Comparison of ENCODE assay signal across 8 cellular contexts in genomic region chr16:86508947-86509758, GRCh38. TPM values are rescaled to one million over a fixed set of nuclear protein-coding genes. Genes with fewer than 3 reads are reported as not detected.
A peak's percentile ranks its signal among the peaks of the same experiment; 100 is the strongest.
DNase-seq lines count a peak whose midpoint lies in the region; ATAC-seq, FAIRE-seq and TF ChIP-seq lines count a peak whose summit lies in the region.

No MANE protein-coding gene starts in this region.

- POLR2A ChIA-PET in A549 (lab: Yijun Ruan, JAX): no interaction called here
- POLR2A ChIA-PET in activated B cell treated with CpG ODN at 0.5 μM for 24 hours (lab: Charles Lee): no interaction called here

- peaks cover 0 to 16% of the 10 kb centered on the region in 2 donors for H3K36me3 ChIP-seq in gastroesophageal sphincter

- TF ChIP-seq CTCF in A549 (IDR thresholded peaks at IDR 0.05) (no peak), activated B cell treated with CpG ODN at 0.5 μM for 24 hours (IDR thresholded peaks at IDR 0.05) (no peak), gastroesophageal sphincter (IDR thresholded peaks at IDR 0.05) (peak in 1 of 4 experiments; percentile 14)

- H3K4me1 Mint-ChIP-seq in activated B cell treated with CpG ODN at 0.5 μM for 24 hours: peaks cover 29% of the 10 kb centered on the region

- no peaks in the 10 kb centered on the region for H3K9me3 ChIP-seq in A549
- H3K9me3 ChIP-seq in gastroesophageal sphincter: no peaks in the 10 kb centered on the region

- no peaks in the 10 kb centered on the region for H3K36me3 Mint-ChIP-seq in activated B cell treated with CpG ODN at 0.5 μM for 24 hours (ENCODE audit: low read depth)

- peak overlapping the region; percentile 46 for H3K4me3 ChIP-seq in A549
- H3K4me3 ChIP-seq in gastroesophageal sphincter: peak overlapping the region; percentile 46 to 89

- intact Hi-C loops in activated B cell treated with CpG ODN at 0.5 μM for 24 hours (cut with micrococcal nuclease): loop anchor here (2.0 to 5.0 kb wide), 2 partner anchors 14 to 597 kb away; no protein-coding TSS in a partner anchor
- intact Hi-C loops in posterior vena cava (cut with DNase I): loop anchor here in 1 of 2 donors (5.0 kb wide), 1 partner anchor 77 kb away; no protein-coding TSS in a partner anchor

- peaks cover 51% of the 10 kb centered on the region for H3K27me3 ChIP-seq in gastroesophageal sphincter

- TF ChIP-seq RAD21 in A549 (conservative IDR thresholded peaks at IDR 0.05 in 1 of 2, IDR thresholded peaks at IDR 0.05 in 1 of 2): no peak

- CTCF ChIA-PET in A549 (lab: Yijun Ruan, JAX): interaction anchor here (1.4 to 2.1 kb wide), 3 partner anchors 8 to 688 kb away, joined by 3 to 16 read pairs (median 6); no protein-coding TSS in a partner anchor
- CTCF ChIA-PET in activated B cell treated with CpG ODN at 0.5 μM for 24 hours (lab: Charles Lee): no interaction called here

- FAIRE-seq in A549 (lab: Jason Lieb, UNC): no peak

- H3K4me3 Mint-ChIP-seq in activated B cell treated with CpG ODN at 0.5 μM for 24 hours: peak overlapping the region; percentile 82

- peak overlapping the region; percentile 41 for H3K27ac Mint-ChIP-seq in activated B cell treated with CpG ODN at 0.5 μM for 24 hours

- TF ChIP-seq POLR2A in A549 (IDR thresholded peaks at IDR 0.05; ENCODE audit: low read length) (no peak), gastroesophageal sphincter (IDR thresholded peaks at IDR 0.05) (peak; percentile 62 to 72)

- H3K9me3 Mint-ChIP-seq in activated B cell treated with CpG ODN at 0.5 μM for 24 hours: no peaks in the 10 kb centered on the region

- ATAC-seq in A549 (peak in 1 of 2 experiments; percentile 40; a peak in 3 of 6 replicates), activated B cell treated with CpG ODN at 0.5 μM for 24 hours (ENCODE audit: low read depth) (peak; percentile 57), gastroesophageal sphincter (peak; percentile 36)

- WGBS in A549 (ENCODE audit: missing lambda C conversion rate): 2% methylated on average over 17 of the region's 79 CpGs
- WGBS in gastroesophageal sphincter (ENCODE audit: low coverage in 1 of 2), 2 donors: 0% methylated on average over 4 to 15 of the region's 79 CpGs

- H3K4me1 ChIP-seq in A549 (peaks cover 19% of the 10 kb centered on the region), gastroesophageal sphincter (peaks cover 0 to 51% (median 5%) of the 10 kb centered on the region in 3 donors)

- DNase-seq in A549 (ENCODE audit: low read depth in 1 of 2, low spot score in 1 of 2) (peak in 1 of 2 experiments; percentile 41), GOT3 (lab: John Stamatoyannopoulos, UW) (peak; percentile 70), activated B cell treated with CpG ODN at 0.5 μM for 24 hours (peak; percentile 46), posterior vena cava (ENCODE audit: low spot score) (peak; percentile 88), SHP77 (lab: John Stamatoyannopoulos, UW) (no peak), NCI-H524 (lab: John Stamatoyannopoulos, UW) (no peak), C1 segment of cervical spinal cord (lab: John Stamatoyannopoulos, UW) (no peak)

- TF ChIP-seq EP300 in A549 (IDR thresholded peaks at IDR 0.05) (no peak), gastroesophageal sphincter (IDR thresholded peaks at IDR 0.05) (peak; percentile 19)

- peaks cover 57% of the 10 kb centered on the region for H3K27me3 Mint-ChIP-seq in activated B cell treated with CpG ODN at 0.5 μM for 24 hours

- H3K4me2 ChIP-seq in A549: peak overlapping the region; percentile 94

- H3K27ac ChIP-seq in A549: no peak overlapping the region; a peak in 1 of 6 replicates
- H3K27ac ChIP-seq in gastroesophageal sphincter: peak overlapping the region; percentile 94 to 99 (median 98)

TF ChIP-seq in A549, 52 proteins besides CTCF, POLR2A, EP300 and RAD21:
- no peak for TF ChIP-seq KDM5A (IDR thresholded peaks at IDR 0.05)
- no peak for TF ChIP-seq E2F6 (IDR thresholded peaks at IDR 0.05; ENCODE audit: borderline replicate concordance, low read depth)
- no peak for TF ChIP-seq ESRRA (IDR thresholded peaks at IDR 0.05; ENCODE audit: borderline replicate concordance, low read length)
- no peak for TF ChIP-seq NPAS2 (CRISPR knock-in tag; IDR thresholded peaks at IDR 0.05; ENCODE audit: borderline replicate concordance)
- no peak for TF ChIP-seq FOXS1 (CRISPR knock-in tag; IDR thresholded peaks at IDR 0.05)
- TF ChIP-seq EHF (CRISPR knock-in tag; IDR thresholded peaks at IDR 0.05): no peak
- no peak for TF ChIP-seq REST (IDR thresholded peaks at IDR 0.05)
- TF ChIP-seq HEYL (CRISPR knock-in tag; IDR thresholded peaks at IDR 0.05): no peak
- no peak for TF ChIP-seq BCL3 (IDR thresholded peaks at IDR 0.05)

RNA-seq across cellular contexts. Expression of gene FOXF1, which starts 1.2 kb away (rescaled TPM):
- not detected in 2 replicates for polyA plus RNA-seq in A549 (2011; rRNA removed)
- polyA plus RNA-seq in A549 (2012; cell fraction: cytosol; rRNA removed): not detected in 2 replicates
- not detected in 2 replicates for polyA plus RNA-seq in A549 (2012; cell fraction: nucleus; rRNA removed)
- not detected in 3 replicates for polyA plus RNA-seq in A549 (2017; fragmentation: RNase III; extraction: RNeasy Plus Mini Kit Qiagen cat#74134 plus additional on column Dnase treatment)
- not detected in 2 replicates for polyA minus RNA-seq in A549 (2011; rRNA and poly(A)+ RNA removed)
- not detected in 2 replicates for total RNA-seq in activated B cell treated with CpG ODN at 0.5 μM for 24 hours
- total RNA-seq in gastroesophageal sphincter: 10 to 100 TPM; 39.7 to 81.1 (median 59.3) TPM
- total RNA-seq in posterior vena cava: 1 to 10 TPM; 2.5 to 4.3 TPM

RNA-seq across cellular contexts. Expression of gene MTHFSD, which starts 45.9 kb away (rescaled TPM):
- polyA plus RNA-seq in A549 (2011; rRNA removed) (14.9 and 16.9 TPM in 2 replicates), A549 (2017; fragmentation: RNase III; extraction: RNeasy Plus Mini Kit Qiagen cat#74134 plus additional on column Dnase treatment) (12.8 to 13.1 TPM (median 12.9 TPM) in 3 replicates)
- 8.6 and 10.3 TPM in 2 replicates for polyA plus RNA-seq in A549 (2012; cell fraction: cytosol; rRNA removed)
- 27.4 and 28.9 TPM in 2 replicates for polyA plus RNA-seq in A549 (2012; cell fraction: nucleus; rRNA removed)
- 29.8 and 32.2 TPM in 2 replicates for polyA minus RNA-seq in A549 (2011; rRNA and poly(A)+ RNA removed)
- total RNA-seq in activated B cell treated with CpG ODN at 0.5 μM for 24 hours (27.9 and 35.0 TPM in 2 replicates), gastroesophageal sphincter (10 to 100 TPM; 12.5 to 26.6 (median 19.3) TPM), posterior vena cava (10 to 100 TPM; 11.8 to 14.1 TPM)

RNA-seq across cellular contexts. Expression of gene FOXC2, which starts 57.5 kb away (rescaled TPM):
- polyA plus RNA-seq in A549 (2011; rRNA removed): 0.06 and 0.09 TPM in 2 replicates
- polyA plus RNA-seq in A549 (2012; cell fraction: cytosol; rRNA removed): 0.32 and 0.36 TPM in 2 replicates
- polyA plus RNA-seq in A549 (2012; cell fraction: nucleus; rRNA removed): 0.54 and 0.61 TPM in 2 replicates
- 0.28 to 0.46 TPM (median 0.42 TPM) in 3 replicates for polyA plus RNA-seq in A549 (2017; fragmentation: RNase III; extraction: RNeasy Plus Mini Kit Qiagen cat#74134 plus additional on column Dnase treatment)
- 0.08 and 0.19 TPM in 2 replicates for polyA minus RNA-seq in A549 (2011; rRNA and poly(A)+ RNA removed)
- not detected in 2 replicates for total RNA-seq in activated B cell treated with CpG ODN at 0.5 μM for 24 hours
- 1 to 10 TPM in 1 of 4 donors, under 1 TPM in 3; 0.40 to 1.5 (median 0.50) TPM for total RNA-seq in gastroesophageal sphincter
- 10 to 100 TPM; 11.9 to 12.2 TPM for total RNA-seq in posterior vena cava

Comparison
In these comparisons a context has a peak if more than half of its experiments do, and no peak if none do; other contexts are left out.
1. DNase-seq: peak in GOT3 (single experiment), activated B cell treated with CpG ODN at 0.5 μM for 24 hours (single experiment) and posterior vena cava (single experiment); none in SHP77 (0 of 2), NCI-H524 (0 of 2) and C1 segment of cervical spinal cord (0 of 14).
2. H3K27ac ChIP-seq: peak in gastroesophageal sphincter (4 of 4); none in A549 (0 of 2).
3. RNA of gene FOXF1, which starts 1.2 kb away (total RNA-seq): 39.7 to 81.1 TPM in gastroesophageal sphincter; 2.5 to 4.3 TPM in posterior vena cava and not detected in activated B cell treated with CpG ODN at 0.5 μM for 24 hours; every median in the first group is over 4 times any median in the second.
4. RNA of gene FOXC2, which starts 57.5 kb away (total RNA-seq): 11.9 to 12.2 TPM in posterior vena cava; 0.40 to 1.5 TPM in gastroesophageal sphincter and not detected in activated B cell treated with CpG ODN at 0.5 μM for 24 hours; every median in the first group is over 4 times any median in the second.